14 cellular contexts compared by ENCODE assay signal in the genomic region with DNA sequence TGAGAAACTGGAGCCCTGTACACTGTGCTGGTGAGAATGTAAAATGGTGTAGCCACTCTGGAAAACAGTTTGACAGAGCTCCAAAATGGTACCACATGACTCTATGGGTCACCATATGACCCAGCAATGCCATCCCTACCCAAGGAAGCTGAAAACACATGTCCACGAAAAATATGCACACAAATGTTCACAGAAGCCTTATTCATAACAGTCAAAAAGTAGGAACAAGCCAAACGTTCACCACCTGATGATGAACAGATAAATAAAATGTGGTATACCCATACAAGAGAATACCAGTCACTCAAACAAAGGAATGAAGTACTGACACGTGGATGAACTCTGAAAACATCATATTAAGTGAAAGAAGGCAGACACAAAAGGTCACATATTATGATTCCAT. TPM values are rescaled to one million over a fixed set of nuclear protein-coding genes. Genes with fewer than 3 reads are reported as not detected.
A peak's percentile ranks its signal among the peaks of the same experiment; 100 is the strongest.
DNase-seq lines count a peak whose midpoint lies in the region; ATAC-seq, FAIRE-seq and TF ChIP-seq lines count a peak whose summit lies in the region.
"Had no signal": no experiment of that assay in that cellular context is flagged by ENCODE, and none has a peak within 500 bp of the region (broad histone marks: within the 10 kb centered on the region; RNA-seq: fewer than 3 reads in every experiment).

No MANE protein-coding gene starts in this region.

- peaks cover 39% of the 10 kb centered on the region for H3K4me1 Mint-ChIP-seq in activated T-helper 2 cell treated with anti-CD3 and anti-CD28 coated beads, Interferon-gamma antibody, Interleukin-2, Interleukin-4, amounts not matched to agents 10 μg/mL and 5 μg/mL and 100 μg/mL, durations not matched to agents 14 hours and 24 hours and 36 hours (ENCODE audit: low read depth)
- peaks cover 28% of the 10 kb centered on the region for H3K4me1 Mint-ChIP-seq in activated T-helper 17 cell treated with anti-CD3 and anti-CD28 coated beads, Interleukin-2, amount 50 U/mL, for 72 hours

- no peak for TF ChIP-seq CTCF in heart right ventricle (IDR thresholded peaks at IDR 0.05)

- WGBS in heart right ventricle, 2 donors = 45 to 47% methylated on average over 3 of the region's 3 CpGs
- WGBS in small intestine, 3 donors = 19 to 46% (median 33%) methylated on average over 3 of the region's 3 CpGs

- H3K36me3 ChIP-seq in heart right ventricle (peaks cover 0 to 45% (median 10%) of the 10 kb centered on the region in 9 donors), small intestine (ENCODE audit: control insufficient read depth in 2 of 2, insufficient read depth in 2 of 2, low read length in 2 of 2) (peaks cover 0 to 7% of the 10 kb centered on the region in 2 donors)

- H3K4me1 ChIP-seq in heart right ventricle = peaks cover 4 to 90% (median 44%) of the 10 kb centered on the region in 9 donors
- H3K4me1 ChIP-seq in small intestine (ENCODE audit: control insufficient read depth in 2 of 2, insufficient read depth in 1 of 2, low read depth in 1 of 2, low read length in 1 of 2) = peaks cover 4 to 24% of the 10 kb centered on the region in 2 donors

- intact Hi-C loops in heart right ventricle (cut with DNase I) = loop anchor here in 4 of 10 donors (5.0 to 10.0 kb wide), 4 partner anchors 45 to 572 kb away; partner anchors contain the start of gene SEH1L (in 1 of the 4)
- intact Hi-C loops in left ventricle myocardium superior (cut with micrococcal nuclease) = no loop called here
- intact Hi-C loops in activated T-helper 2 cell treated with anti-CD3 and anti-CD28 coated beads, Interferon-gamma antibody, Interleukin-2, Interleukin-4, amounts not matched to agents 10 μg/mL and 5 μg/mL and 100 μg/mL, durations not matched to agents 14 hours and 24 hours and 36 hours (cut with micrococcal nuclease) = loop anchor here (5.0 kb wide), 1 partner anchor 40 kb away; no protein-coding TSS in a partner anchor

- H3K27ac ChIP-seq in heart right ventricle (peak overlapping the region in 9 of 10 donors; percentile 13 to 100 (median 99)), small intestine (ENCODE audit: low read depth in 1 of 2, low read length in 1 of 2) (peak overlapping the region; percentile 9 to 34)
- H3K27ac ChIP-seq: KMS-11 had no signal

- peak overlapping the region; percentile 2 for H3K27ac Mint-ChIP-seq in activated T-helper 2 cell treated with anti-CD3 and anti-CD28 coated beads, Interferon-gamma antibody, Interleukin-2, Interleukin-4, amounts not matched to agents 10 μg/mL and 5 μg/mL and 100 μg/mL, durations not matched to agents 14 hours and 24 hours and 36 hours
- no peak overlapping the region for H3K27ac Mint-ChIP-seq in activated T-helper 17 cell treated with anti-CD3 and anti-CD28 coated beads, Interleukin-2, amount 50 U/mL, for 72 hours

- no peaks in the 10 kb centered on the region for H3K27me3 Mint-ChIP-seq in activated T-helper 2 cell treated with anti-CD3 and anti-CD28 coated beads, Interferon-gamma antibody, Interleukin-2, Interleukin-4, amounts not matched to agents 10 μg/mL and 5 μg/mL and 100 μg/mL, durations not matched to agents 14 hours and 24 hours and 36 hours (ENCODE audit: low read depth)
- H3K27me3 Mint-ChIP-seq in activated T-helper 17 cell treated with anti-CD3 and anti-CD28 coated beads, Interleukin-2, amount 50 U/mL, for 72 hours = no peaks in the 10 kb centered on the region

- no peak for FAIRE-seq in small intestine (lab: Jason Lieb, UNC)

- H3K9me3 Mint-ChIP-seq in activated T-helper 2 cell treated with anti-CD3 and anti-CD28 coated beads, Interferon-gamma antibody, Interleukin-2, Interleukin-4, amounts not matched to agents 10 μg/mL and 5 μg/mL and 100 μg/mL, durations not matched to agents 14 hours and 24 hours and 36 hours = no peaks in the 10 kb centered on the region
- no peaks in the 10 kb centered on the region for H3K9me3 Mint-ChIP-seq in activated T-helper 17 cell treated with anti-CD3 and anti-CD28 coated beads, Interleukin-2, amount 50 U/mL, for 72 hours

- no peaks in the 10 kb centered on the region for H3K9me3 ChIP-seq in heart right ventricle
- no peaks in the 10 kb centered on the region for H3K9me3 ChIP-seq in small intestine (ENCODE audit: control insufficient read depth, low read depth)

- ATAC-seq in heart right ventricle (no peak), left ventricle myocardium superior (no peak), GM21825 (IDR thresholded peaks at IDR 0.05; ENCODE audit: unreplicated experiment) (no peak)
- no peak for ATAC-seq in activated T-helper 17 cell treated with anti-CD3 and anti-CD28 coated beads, Interleukin-2, amount 50 U/mL, for 72 hours (replicated peaks)

- no peak overlapping the region for H3K4me3 Mint-ChIP-seq in activated T-helper 2 cell treated with anti-CD3 and anti-CD28 coated beads, Interferon-gamma antibody, Interleukin-2, Interleukin-4, amounts not matched to agents 10 μg/mL and 5 μg/mL and 100 μg/mL, durations not matched to agents 14 hours and 24 hours and 36 hours (ENCODE audit: low read depth)
- no peak overlapping the region for H3K4me3 Mint-ChIP-seq in activated T-helper 17 cell treated with anti-CD3 and anti-CD28 coated beads, Interleukin-2, amount 50 U/mL, for 72 hours

- H3K36me3 Mint-ChIP-seq in activated T-helper 2 cell treated with anti-CD3 and anti-CD28 coated beads, Interferon-gamma antibody, Interleukin-2, Interleukin-4, amounts not matched to agents 10 μg/mL and 5 μg/mL and 100 μg/mL, durations not matched to agents 14 hours and 24 hours and 36 hours (ENCODE audit: low read depth) = peaks cover 38% of the 10 kb centered on the region
- peaks cover 69% of the 10 kb centered on the region for H3K36me3 Mint-ChIP-seq in activated T-helper 17 cell treated with anti-CD3 and anti-CD28 coated beads, Interleukin-2, amount 50 U/mL, for 72 hours (ENCODE audit: low read depth)

- DNase-seq in heart right ventricle = no peak
- DNase-seq in left ventricle myocardium superior = no peak
- no peak for DNase-seq in activated T-helper 2 cell treated with anti-CD3 and anti-CD28 coated beads, Interferon-gamma antibody, Interleukin-2, Interleukin-4, amounts not matched to agents 10 μg/mL and 5 μg/mL and 100 μg/mL, durations not matched to agents 14 hours and 24 hours and 36 hours (ENCODE audit: low spot score)
- peak; percentile 66 for DNase-seq in foreskin melanocyte
- no peak for DNase-seq in small intestine
- DNase-seq in cortex of kidney (lab: John Stamatoyannopoulos, UW) = no peak
- DNase-seq: C1 segment of cervical spinal cord, EL, NCI-H187 treated with DMSO at 0.1 percent for 48 hours, NCI-H446, NCI-H748 treated with DMSO at 0.1 percent for 48 hours had no signal

- H3K4me3 ChIP-seq in heart right ventricle (peak overlapping the region in 1 of 10 donors; percentile 4), small intestine (ENCODE audit: low read depth in 1 of 2, low read length in 2 of 2) (no peak overlapping the region)

- H3K27me3 ChIP-seq in heart right ventricle = no peaks in the 10 kb centered on the region
- no peaks in the 10 kb centered on the region for H3K27me3 ChIP-seq in small intestine (ENCODE audit: control insufficient read depth in 2 of 2, insufficient read depth in 2 of 2, low read length in 2 of 2)

RNA-seq across cellular contexts. Expression of gene AFG3L2, which starts 4.6 kb away (rescaled TPM):
- total RNA-seq in heart right ventricle = 100 to 1,000 TPM; 126 to 176 (median 145) TPM
- polyA plus RNA-seq in heart right ventricle = 10 to 100 TPM; 48.1 to 60.4 TPM
- total RNA-seq in left ventricle myocardium superior = 143 TPM
- 61.8 and 65.1 TPM in 2 replicates for total RNA-seq in activated T-helper 2 cell treated with anti-CD3 and anti-CD28 coated beads, Interferon-gamma antibody, Interleukin-2, Interleukin-4, amounts not matched to agents 10 μg/mL and 5 μg/mL and 100 μg/mL, durations not matched to agents 14 hours and 24 hours and 36 hours
- 10 to 100 TPM; 67.2 to 89.9 (median 83.8) TPM for polyA plus RNA-seq in small intestine
- 10 to 100 TPM; 30.6 to 63.9 TPM for total RNA-seq in activated T-helper 17 cell treated with anti-CD3 and anti-CD28 coated beads, Interleukin-2, amount 50 U/mL, for 72 hours

RNA-seq across cellular contexts. Expression of gene PRELID3A, which starts 35.3 kb away (rescaled TPM):
- total RNA-seq in heart right ventricle = 1 to 10 TPM in 6 of 10 donors, under 1 TPM in 4; 0.38 to 2.2 (median 1.4) TPM
- polyA plus RNA-seq in heart right ventricle = 1 to 10 TPM; 1.5 to 2.4 TPM
- 1.9 TPM for total RNA-seq in left ventricle myocardium superior
- total RNA-seq in activated T-helper 2 cell treated with anti-CD3 and anti-CD28 coated beads, Interferon-gamma antibody, Interleukin-2, Interleukin-4, amounts not matched to agents 10 μg/mL and 5 μg/mL and 100 μg/mL, durations not matched to agents 14 hours and 24 hours and 36 hours = 6.7 and 8.7 TPM in 2 replicates
- 1 to 10 TPM; 1.1 to 2.2 (median 1.6) TPM for polyA plus RNA-seq in small intestine
- total RNA-seq in activated T-helper 17 cell treated with anti-CD3 and anti-CD28 coated beads, Interleukin-2, amount 50 U/mL, for 72 hours = 1 to 10 TPM; 1.4 to 4.4 TPM
